ENCODE assay signal across 23 cellular contexts in the genomic region with DNA sequence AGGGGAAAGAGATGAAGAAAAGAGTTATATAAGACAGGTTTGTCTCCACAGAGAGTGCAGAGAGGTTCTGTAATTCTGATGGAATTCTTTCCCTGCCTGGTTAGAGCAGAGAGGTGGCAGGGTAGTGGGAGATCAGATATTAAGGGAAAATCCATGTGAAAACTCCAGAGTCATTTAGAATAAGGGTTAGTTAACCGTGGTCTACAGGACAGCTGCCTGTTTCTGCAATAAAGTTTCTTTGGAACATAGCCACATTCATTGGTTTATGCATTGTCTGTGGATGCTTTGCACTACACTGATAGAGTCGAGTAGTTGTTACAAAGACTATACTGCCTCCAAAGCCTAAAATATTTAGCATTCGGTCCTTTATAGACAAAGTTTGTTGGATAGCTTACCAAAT.
"Had no signal": no experiment of that assay in that cellular context is flagged by ENCODE, and none has a peak within 500 bp of the region (broad histone marks: within the 10 kb centered on the region; RNA-seq: fewer than 3 reads in every experiment).

No MANE protein-coding gene starts in this region.

- DNase-seq: colonic mucosa; dermis blood vessel endothelial cell; esophagus squamous epithelium; foreskin fibroblast; immature natural killer cell; left lung; lower lobe of right lung; midbrain; naive B cell; psoas muscle; retina; right lobe of liver; spleen; stimulated activated CD4-positive, alpha-beta T cell treated with anti-CD3 and anti-CD28 coated beads, Interleukin-15, amount 100 ng/mL, for 24 hours; stimulated activated CD4-positive, alpha-beta T cell treated with anti-CD3 and anti-CD28 coated beads, Interleukin-1b, Interleukin-23, amount 100 ng/mL, for 48 hours; stimulated activated CD4-positive, alpha-beta T cell treated with anti-CD3 and anti-CD28 coated beads, Interleukin-4, amount 100 ng/mL, for 24 hours; stimulated activated naive B cell treated with anti-CD40 and anti-IgM and Interleukin-4, amounts not matched to agents 10 μg/mL and 1 μg/mL and 100 μg/mL, for 72 hours; stomach; thyroid gland had no signal

- H3K27me3 Mint-ChIP-seq: memory B cell; naive B cell; stimulated activated naive B cell treated with anti-CD40 and anti-IgM and Interleukin-4, amounts not matched to agents 10 μg/mL and 1 μg/mL and 100 μg/mL, for 72 hours; type B pancreatic cell had no signal

- ATAC-seq: left lung; lower lobe of right lung; psoas muscle; right lobe of liver; stimulated activated naive B cell treated with anti-CD40 and anti-IgM and Interleukin-4, amounts not matched to agents 10 μg/mL and 1 μg/mL and 100 μg/mL, for 72 hours had no signal

- H3K27me3 ChIP-seq: colonic mucosa, esophagus squamous epithelium, left lung, neutrophil, right lobe of liver, spleen, stomach, suprapubic skin, thyroid gland had no signal

- H3K4me3 Mint-ChIP-seq: immature natural killer cell; memory B cell; naive B cell; stimulated activated naive B cell treated with anti-CD40 and anti-IgM and Interleukin-4, amounts not matched to agents 10 μg/mL and 1 μg/mL and 100 μg/mL, for 72 hours; type B pancreatic cell had no signal

- H3K27ac Mint-ChIP-seq: memory B cell; stimulated activated naive B cell treated with anti-CD40 and anti-IgM and Interleukin-4, amounts not matched to agents 10 μg/mL and 1 μg/mL and 100 μg/mL, for 72 hours; type B pancreatic cell had no signal

- H3K4me1 ChIP-seq: colonic mucosa, esophagus squamous epithelium, left lung, suprapubic skin had no signal

- H3K36me3 ChIP-seq: colonic mucosa, esophagus squamous epithelium, left lung, lower lobe of right lung, right lobe of liver, stomach, suprapubic skin, thyroid gland had no signal

- H3K4me3 ChIP-seq: colonic mucosa, esophagus squamous epithelium, left lung, lower lobe of right lung, psoas muscle, right lobe of liver, spleen, stomach, suprapubic skin, thyroid gland had no signal

- H3K9me3 ChIP-seq: colonic mucosa, esophagus squamous epithelium, lower lobe of right lung, psoas muscle, right lobe of liver, suprapubic skin, thyroid gland had no signal

- H3K27ac ChIP-seq: colonic mucosa, esophagus squamous epithelium, left lung, lower lobe of right lung, neutrophil, psoas muscle, right lobe of liver, spleen, stomach, suprapubic skin, thyroid gland had no signal

- H3K9me3 Mint-ChIP-seq: immature natural killer cell had no signal
